Comparison of ENCODE assay signal across 8 cellular contexts in genomic region chr3:9862391-9863235, GRCh38. TPM values are rescaled to one million over a fixed set of nuclear protein-coding genes. Genes with fewer than 3 reads are reported as not detected.
A peak's percentile ranks its signal among the peaks of the same experiment; 100 is the strongest.
DNase-seq lines count a peak whose midpoint lies in the region; ATAC-seq and TF ChIP-seq lines count a peak whose summit lies in the region.

No MANE protein-coding gene starts in this region.

- no peaks in the 10 kb centered on the region for H3K27me3 ChIP-seq in naive thymus-derived CD4-positive, alpha-beta T cell (ENCODE audit: control insufficient read depth in 2 of 2, insufficient read depth in 2 of 2, low read length in 2 of 2)

- H3K27ac Mint-ChIP-seq in T-helper 2 cell treated with Interferon-gamma antibody and Interleukin-4, amounts not matched to agents 5 μg/mL and 100 μg/mL, for 36 hours = no peak overlapping the region
- peak overlapping the region in 1 of 9 donors; percentile 28 for H3K27ac Mint-ChIP-seq in naive thymus-derived CD4-positive, alpha-beta T cell

- intact Hi-C loops in naive thymus-derived CD4-positive, alpha-beta T cell (cut with micrococcal nuclease) = no loop called here

- H3K4me1 ChIP-seq in naive thymus-derived CD4-positive, alpha-beta T cell (ENCODE audit: control insufficient read depth in 2 of 2, insufficient read depth in 2 of 2, low read length in 2 of 2) = peaks cover 0 to 3% of the 10 kb centered on the region in 2 donors
- H3K4me1 ChIP-seq in urinary bladder (ENCODE audit: insufficient read depth) = no peaks in the 10 kb centered on the region

- ATAC-seq in esophagus mucosa = peak; percentile 65
- ATAC-seq in naive thymus-derived CD4-positive, alpha-beta T cell = peak; percentile 83
- ATAC-seq in GM18867 (IDR thresholded peaks at IDR 0.05; ENCODE audit: unreplicated experiment) = no peak
- ATAC-seq in GM19397 (IDR thresholded peaks at IDR 0.05; ENCODE audit: unreplicated experiment) = no peak

- peaks cover 12% of the 10 kb centered on the region for H3K27me3 Mint-ChIP-seq in T-helper 2 cell treated with Interferon-gamma antibody and Interleukin-4, amounts not matched to agents 5 μg/mL and 100 μg/mL, for 36 hours (ENCODE audit: low read depth)
- peaks cover 4 to 16% (median 7%) of the 10 kb centered on the region in 5 donors for H3K27me3 Mint-ChIP-seq in naive thymus-derived CD4-positive, alpha-beta T cell

- no peak overlapping the region for H3K4me3 ChIP-seq in naive thymus-derived CD4-positive, alpha-beta T cell (ENCODE audit: low read length)
- H3K4me3 ChIP-seq in urinary bladder (ENCODE audit: low read depth, low read length) = peak overlapping the region; percentile 14

- H3K4me1 Mint-ChIP-seq in T-helper 2 cell treated with Interferon-gamma antibody and Interleukin-4, amounts not matched to agents 5 μg/mL and 100 μg/mL, for 36 hours (ENCODE audit: low read depth) = no peaks in the 10 kb centered on the region
- peaks cover 0 to 19% (median 0%) of the 10 kb centered on the region in 7 donors for H3K4me1 Mint-ChIP-seq in naive thymus-derived CD4-positive, alpha-beta T cell

- H3K27ac ChIP-seq in naive thymus-derived CD4-positive, alpha-beta T cell (ENCODE audit: low read depth, low read length) = no peak overlapping the region
- no peak overlapping the region for H3K27ac ChIP-seq in urinary bladder (ENCODE audit: low read depth)

- H3K9me3 Mint-ChIP-seq in T-helper 2 cell treated with Interferon-gamma antibody and Interleukin-4, amounts not matched to agents 5 μg/mL and 100 μg/mL, for 36 hours = no peaks in the 10 kb centered on the region
- no peaks in the 10 kb centered on the region for H3K9me3 Mint-ChIP-seq in naive thymus-derived CD4-positive, alpha-beta T cell

- POLR2A ChIA-PET in naive thymus-derived CD4-positive, alpha-beta T cell (lab: Charles Lee) = no interaction called here

- 13% methylated on average over 52 of the region's 52 CpGs for WGBS in urinary bladder

- H3K36me3 ChIP-seq in naive thymus-derived CD4-positive, alpha-beta T cell (ENCODE audit: control insufficient read depth in 2 of 3, insufficient read depth in 3 of 3, low read length in 3 of 3) = no peaks in the 10 kb centered on the region
- H3K36me3 ChIP-seq in urinary bladder (ENCODE audit: insufficient read depth) = no peaks in the 10 kb centered on the region

- no peaks in the 10 kb centered on the region for H3K9me3 ChIP-seq in naive thymus-derived CD4-positive, alpha-beta T cell (ENCODE audit: control insufficient read depth in 2 of 3, low read length in 3 of 3)

- DNase-seq in T-helper 2 cell treated with Interferon-gamma antibody and Interleukin-4, amounts not matched to agents 5 μg/mL and 100 μg/mL, for 36 hours (ENCODE audit: low spot score) = peak; percentile 25
- peak in 3 of 9 donors; percentile 15 to 51 (median 32) for DNase-seq in naive thymus-derived CD4-positive, alpha-beta T cell
- no peak for DNase-seq in GM19238 (ENCODE audit: insufficient read length, low spot score)

- CTCF ChIA-PET in naive thymus-derived CD4-positive, alpha-beta T cell (lab: Charles Lee) = no interaction called here

- H3K36me3 Mint-ChIP-seq in T-helper 2 cell treated with Interferon-gamma antibody and Interleukin-4, amounts not matched to agents 5 μg/mL and 100 μg/mL, for 36 hours (ENCODE audit: low read depth) = no peaks in the 10 kb centered on the region
- H3K36me3 Mint-ChIP-seq in naive thymus-derived CD4-positive, alpha-beta T cell = no peaks in the 10 kb centered on the region

- TF ChIP-seq CTCF in GM12874 (IDR thresholded peaks at IDR 0.05; ENCODE audit: insufficient read depth, low read depth, low read length) = peak; percentile 22; the same call in 1 of the 2 replicates

- no peak overlapping the region for H3K4me3 Mint-ChIP-seq in T-helper 2 cell treated with Interferon-gamma antibody and Interleukin-4, amounts not matched to agents 5 μg/mL and 100 μg/mL, for 36 hours
- H3K4me3 Mint-ChIP-seq in naive thymus-derived CD4-positive, alpha-beta T cell = peak overlapping the region in 5 of 10 donors; percentile 10 to 67 (median 52)

RNA-seq across cellular contexts. Expression of gene CIDEC, which starts 17.4 kb away (rescaled TPM):
- total RNA-seq in esophagus mucosa (not detected), urinary bladder (not detected)
- not detected for total RNA-seq in naive thymus-derived CD4-positive, alpha-beta T cell
- polyA plus RNA-seq in naive thymus-derived CD4-positive, alpha-beta T cell = not detected
- 49.2 TPM for polyA plus RNA-seq in urinary bladder

RNA-seq across cellular contexts. Expression of gene RPUSD3, which starts 18.8 kb away (rescaled TPM):
- total RNA-seq in esophagus mucosa (29.1 TPM), urinary bladder (14.4 TPM)
- 10 to 100 TPM; 17.7 to 61.2 (median 58.0) TPM for total RNA-seq in naive thymus-derived CD4-positive, alpha-beta T cell
- 10 to 100 TPM; 67.3 to 72.6 TPM for polyA plus RNA-seq in naive thymus-derived CD4-positive, alpha-beta T cell
- polyA plus RNA-seq in urinary bladder = 39.6 TPM

RNA-seq across cellular contexts. Expression of gene JAGN1, which starts 27.8 kb away (rescaled TPM):
- total RNA-seq in esophagus mucosa (18.4 TPM), urinary bladder (12.2 TPM)
- total RNA-seq in naive thymus-derived CD4-positive, alpha-beta T cell = 10 to 100 TPM; 16.0 to 34.5 (median 28.1) TPM
- polyA plus RNA-seq in naive thymus-derived CD4-positive, alpha-beta T cell = 10 to 100 TPM; 44.8 to 54.5 TPM
- 44.3 TPM for polyA plus RNA-seq in urinary bladder

RNA-seq across cellular contexts. Expression of gene IL17RE, which starts 40.0 kb away (rescaled TPM):
- total RNA-seq in esophagus mucosa = 12.9 TPM
- 1 to 10 TPM in 2 of 5 experiments, under 1 TPM in 3; 0.19 to 2.2 (median 0.38) TPM for total RNA-seq in naive thymus-derived CD4-positive, alpha-beta T cell
- not detected for polyA plus RNA-seq in naive thymus-derived CD4-positive, alpha-beta T cell
- total RNA-seq in urinary bladder = 1.2 TPM
- polyA plus RNA-seq in urinary bladder = 4.3 TPM

RNA-seq across cellular contexts. Expression of gene TTLL3, which starts 52.6 kb away (rescaled TPM):
- total RNA-seq in esophagus mucosa (12.3 TPM), urinary bladder (63.3 TPM)
- 100 to 1,000 TPM in 1 of 5 experiments, 10 to 100 TPM in 4; 54.9 to 106 (median 68.0) TPM for total RNA-seq in naive thymus-derived CD4-positive, alpha-beta T cell
- polyA plus RNA-seq in naive thymus-derived CD4-positive, alpha-beta T cell = 1 to 10 TPM; 2.5 to 3.3 TPM
- polyA plus RNA-seq in urinary bladder = 36.2 TPM

Comparison
In these comparisons a context has a peak if more than half of its experiments do, and no peak if none do; other contexts are left out.
1. ATAC-seq: peak in esophagus mucosa (single experiment) and naive thymus-derived CD4-positive, alpha-beta T cell (single experiment); none in GM18867 (single experiment) and GM19397 (single experiment).